ENCODE assay signal across 2 cellular contexts in the genomic region with DNA sequence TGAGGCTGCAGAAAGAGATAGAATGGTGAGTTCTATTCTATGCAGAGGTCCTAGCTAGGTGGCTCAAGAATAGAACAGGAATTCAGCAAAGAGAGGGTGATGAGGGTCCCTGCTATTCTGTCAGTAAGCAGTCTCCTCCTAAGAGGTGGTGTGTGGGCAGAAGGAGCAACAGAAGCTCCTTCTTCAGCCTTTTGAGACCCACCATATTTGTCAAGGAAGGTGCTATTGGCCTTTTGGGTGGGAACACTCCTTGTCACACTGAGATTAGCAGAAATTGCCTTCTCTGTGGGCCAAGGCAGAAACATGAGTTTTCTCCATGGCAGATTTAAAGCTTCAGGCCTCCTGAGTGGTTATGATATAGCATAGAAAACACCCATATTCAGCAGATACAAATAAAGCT.
TF ChIP-seq lines count a peak whose summit lies in the region.

No MANE protein-coding gene starts in this region.

TF ChIP-seq in HepG2, 621 proteins besides CTCF, POLR2A, EP300 and RAD21:
- TF ChIP-seq, protein P1, sequence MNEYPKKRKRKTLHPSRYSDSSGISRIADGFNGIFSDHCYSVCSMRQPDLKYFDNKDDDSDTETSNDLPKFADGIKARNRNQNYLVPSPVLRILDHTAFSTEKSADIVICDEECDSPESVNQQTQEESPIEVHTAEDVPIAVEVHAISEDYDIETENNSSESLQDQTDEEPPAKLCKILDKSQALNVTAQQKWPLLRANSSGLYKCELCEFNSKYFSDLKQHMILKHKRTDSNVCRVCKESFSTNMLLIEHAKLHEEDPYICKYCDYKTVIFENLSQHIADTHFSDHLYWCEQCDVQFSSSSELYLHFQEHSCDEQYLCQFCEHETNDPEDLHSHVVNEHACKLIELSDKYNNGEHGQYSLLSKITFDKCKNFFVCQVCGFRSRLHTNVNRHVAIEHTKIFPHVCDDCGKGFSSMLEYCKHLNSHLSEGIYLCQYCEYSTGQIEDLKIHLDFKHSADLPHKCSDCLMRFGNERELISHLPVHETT (CRISPR knock-in tag; conservative IDR thresholded peaks at IDR 0.05): no peak
- TF ChIP-seq POLR2G (IDR thresholded peaks at IDR 0.05; ENCODE audit: low read depth, low read length): peak; percentile 53
- no peak for TF ChIP-seq ZNF572 (CRISPR knock-in tag; IDR thresholded peaks at IDR 0.05)
- no peak for TF ChIP-seq TOPORS (CRISPR knock-in tag; IDR thresholded peaks at IDR 0.05)
- TF ChIP-seq THAP11 (CRISPR knock-in tag; IDR thresholded peaks at IDR 0.05): no peak
- TF ChIP-seq PHB2 (IDR thresholded peaks at IDR 0.05; ENCODE audit: partially characterized antibody): no peak
- TF ChIP-seq, protein P2, sequence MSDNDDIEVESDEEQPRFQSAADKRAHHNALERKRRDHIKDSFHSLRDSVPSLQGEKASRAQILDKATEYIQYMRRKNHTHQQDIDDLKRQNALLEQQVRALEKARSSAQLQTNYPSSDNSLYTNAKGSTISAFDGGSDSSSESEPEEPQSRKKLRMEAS (IDR thresholded peaks at IDR 0.05): no peak
- peak; percentile 99 for TF ChIP-seq RBM22 (optimal IDR thresholded peaks at IDR 0.05; ENCODE audit: low read length)
- TF ChIP-seq ZNF775 (CRISPR knock-in tag; IDR thresholded peaks at IDR 0.05; ENCODE audit: borderline replicate concordance): no peak
- TF ChIP-seq, protein P3, sequence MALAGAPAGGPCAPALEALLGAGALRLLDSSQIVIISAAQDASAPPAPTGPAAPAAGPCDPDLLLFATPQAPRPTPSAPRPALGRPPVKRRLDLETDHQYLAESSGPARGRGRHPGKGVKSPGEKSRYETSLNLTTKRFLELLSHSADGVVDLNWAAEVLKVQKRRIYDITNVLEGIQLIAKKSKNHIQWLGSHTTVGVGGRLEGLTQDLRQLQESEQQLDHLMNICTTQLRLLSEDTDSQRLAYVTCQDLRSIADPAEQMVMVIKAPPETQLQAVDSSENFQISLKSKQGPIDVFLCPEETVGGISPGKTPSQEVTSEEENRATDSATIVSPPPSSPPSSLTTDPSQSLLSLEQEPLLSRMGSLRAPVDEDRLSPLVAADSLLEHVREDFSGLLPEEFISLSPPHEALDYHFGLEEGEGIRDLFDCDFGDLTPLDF (CRISPR knock-in tag; IDR thresholded peaks at IDR 0.05): no peak
- TF ChIP-seq XBP1 (CRISPR knock-in tag; IDR thresholded peaks at IDR 0.05): no peak
TF ChIP-seq in HepG2: peak in this region for 2.

TF ChIP-seq in IMR-90, 13 proteins besides CTCF, POLR2A, EP300 and RAD21:
- TF ChIP-seq FOS (IDR thresholded peaks at IDR 0.05; ENCODE audit: low read depth, low read length): no peak
- TF ChIP-seq MXI1 (IDR thresholded peaks at IDR 0.05; ENCODE audit: borderline replicate concordance, low read depth, low read length): no peak
- TF ChIP-seq RCOR1 (IDR thresholded peaks at IDR 0.05; ENCODE audit: insufficient replicate concordance, low read length): no peak
- no peak for TF ChIP-seq RFX5 (IDR thresholded peaks at IDR 0.05; ENCODE audit: low read depth, low read length)
- no peak for TF ChIP-seq MAFK (IDR thresholded peaks at IDR 0.05; ENCODE audit: low read depth, low read length)
- TF ChIP-seq BHLHE40 (IDR thresholded peaks at IDR 0.05; ENCODE audit: low read depth, low read length): no peak
- no peak for TF ChIP-seq MAZ (IDR thresholded peaks at IDR 0.05; ENCODE audit: borderline replicate concordance, low read depth, low read length)
- no peak for TF ChIP-seq CHD1 (IDR thresholded peaks at IDR 0.05; ENCODE audit: low read depth, low read length)
- no peak for TF ChIP-seq SMC3 (IDR thresholded peaks at IDR 0.05; ENCODE audit: low read depth, low read length)
- TF ChIP-seq, protein P4, sequence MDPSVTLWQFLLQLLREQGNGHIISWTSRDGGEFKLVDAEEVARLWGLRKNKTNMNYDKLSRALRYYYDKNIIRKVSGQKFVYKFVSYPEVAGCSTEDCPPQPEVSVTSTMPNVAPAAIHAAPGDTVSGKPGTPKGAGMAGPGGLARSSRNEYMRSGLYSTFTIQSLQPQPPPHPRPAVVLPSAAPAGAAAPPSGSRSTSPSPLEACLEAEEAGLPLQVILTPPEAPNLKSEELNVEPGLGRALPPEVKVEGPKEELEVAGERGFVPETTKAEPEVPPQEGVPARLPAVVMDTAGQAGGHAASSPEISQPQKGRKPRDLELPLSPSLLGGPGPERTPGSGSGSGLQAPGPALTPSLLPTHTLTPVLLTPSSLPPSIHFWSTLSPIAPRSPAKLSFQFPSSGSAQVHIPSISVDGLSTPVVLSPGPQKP (IDR thresholded peaks at IDR 0.05; ENCODE audit: borderline replicate concordance, low read depth, low read length): no peak
- TF ChIP-seq CEBPB (IDR thresholded peaks at IDR 0.05; ENCODE audit: low read depth, low read length): no peak
- TF ChIP-seq NFE2L2 (IDR thresholded peaks at IDR 0.05; ENCODE audit: low read depth, low read length): no peak
- TF ChIP-seq, protein P5, sequence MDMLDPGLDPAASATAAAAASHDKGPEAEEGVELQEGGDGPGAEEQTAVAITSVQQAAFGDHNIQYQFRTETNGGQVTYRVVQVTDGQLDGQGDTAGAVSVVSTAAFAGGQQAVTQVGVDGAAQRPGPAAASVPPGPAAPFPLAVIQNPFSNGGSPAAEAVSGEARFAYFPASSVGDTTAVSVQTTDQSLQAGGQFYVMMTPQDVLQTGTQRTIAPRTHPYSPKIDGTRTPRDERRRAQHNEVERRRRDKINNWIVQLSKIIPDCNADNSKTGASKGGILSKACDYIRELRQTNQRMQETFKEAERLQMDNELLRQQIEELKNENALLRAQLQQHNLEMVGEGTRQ (IDR thresholded peaks at IDR 0.05; ENCODE audit: low read depth, low read length): no peak
